In the genomic region with DNA sequence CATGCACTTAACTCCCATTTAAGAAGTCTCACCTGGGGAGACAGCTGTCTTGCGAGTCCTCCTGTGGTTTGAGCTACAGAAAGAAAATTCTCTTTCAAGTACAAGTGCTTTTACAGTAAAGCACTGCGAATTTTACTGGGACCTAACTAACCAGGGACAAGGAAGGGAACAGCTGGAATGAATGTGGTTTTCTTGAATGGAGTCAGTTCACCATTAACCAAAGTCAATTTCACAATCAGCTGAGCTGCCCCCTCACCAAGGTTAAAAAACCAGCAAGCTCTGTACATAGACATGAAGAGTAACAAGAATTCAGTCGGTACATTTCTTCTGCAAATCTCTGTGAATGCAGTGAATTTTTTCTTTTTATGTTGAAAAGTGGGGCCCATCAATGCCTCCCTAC, we compare ENCODE assay signal across 17 cellular contexts. TPM values are rescaled to one million over a fixed set of nuclear protein-coding genes. Genes with fewer than 3 reads are reported as not detected.
DNase-seq lines count a peak whose midpoint lies in the region; ATAC-seq and TF ChIP-seq lines count a peak whose summit lies in the region.
"Had no signal": no experiment of that assay in that cellular context is flagged by ENCODE, and none has a peak within 500 bp of the region (broad histone marks: within the 10 kb centered on the region; RNA-seq: fewer than 3 reads in every experiment).

No MANE protein-coding gene starts in this region.

- ATAC-seq in HG03442 (IDR thresholded peaks at IDR 0.05; ENCODE audit: unreplicated experiment): no peak

- no peaks in the 10 kb centered on the region for H3K9me3 Mint-ChIP-seq in progenitor cell of endocrine pancreas (ENCODE audit: low read depth)

- peaks cover 26% of the 10 kb centered on the region for H3K4me1 Mint-ChIP-seq in progenitor cell of endocrine pancreas (ENCODE audit: low read depth)

- intact Hi-C loops in posterior cingulate gyrus (cut with DNase I): no loop called here

- H3K4me3 Mint-ChIP-seq in progenitor cell of endocrine pancreas (ENCODE audit: low read depth): no peak overlapping the region

- H3K27me3 Mint-ChIP-seq in progenitor cell of endocrine pancreas: no peaks in the 10 kb centered on the region

- H3K4me3 ChIP-seq in epithelial cell of proximal tubule (ENCODE audit: low read depth, low read length): no peak overlapping the region

- H3K36me3 Mint-ChIP-seq in progenitor cell of endocrine pancreas (ENCODE audit: insufficient read depth): no peaks in the 10 kb centered on the region

- peak overlapping the region; percentile 51 for H3K27ac Mint-ChIP-seq in progenitor cell of endocrine pancreas

- TF ChIP-seq CTCF in epithelial cell of proximal tubule (conservative IDR thresholded peaks at IDR 0.05; ENCODE audit: low read depth, low read length) (no peak), progenitor cell of endocrine pancreas (IDR thresholded peaks at IDR 0.05; ENCODE audit: unreplicated experiment) (no peak)

- DNase-seq in HuH-7 (ENCODE audit: low spot score) (peak; percentile 11), epithelial cell of proximal tubule (ENCODE audit: low read depth) (peak; percentile 57), kidney tubule cell (ENCODE audit: low spot score) (peak; percentile 58), progenitor cell of endocrine pancreas (ENCODE audit: low spot score, unreplicated experiment) (no peak), posterior cingulate gyrus (no peak), NCI-H1105 (lab: John Stamatoyannopoulos, UW) (no peak), amniotic stem cell (lab: John Stamatoyannopoulos, UW) (no peak)
- DNase-seq: DMS79, MM.1S, NCI-H1105 treated with DMSO at 0.1 percent for 48 hours, NCI-H1694 treated with DMSO at 0.1 percent for 48 hours, NCI-H2107, NCI-H226, NCI-H524, NCI-H82 had no signal

RNA-seq across cellular contexts. Expression of a gene that starts 56.3 kb away (rescaled TPM):
- total RNA-seq in epithelial cell of proximal tubule: 10.6 and 42.7 TPM in 2 replicates
- 8.7 and 14.6 TPM in 2 replicates for total RNA-seq in progenitor cell of endocrine pancreas
- total RNA-seq: A673 had no signal

Comparison
In these comparisons a context has a peak if more than half of its experiments do, and no peak if none do; other contexts are left out.
1. DNase-seq: peak in HuH-7 (single experiment), epithelial cell of proximal tubule (single experiment) and kidney tubule cell (single experiment); none in progenitor cell of endocrine pancreas (single experiment), posterior cingulate gyrus (0 of 10), NCI-H1105 (single experiment) and amniotic stem cell (single experiment).